In the genomic region with DNA sequence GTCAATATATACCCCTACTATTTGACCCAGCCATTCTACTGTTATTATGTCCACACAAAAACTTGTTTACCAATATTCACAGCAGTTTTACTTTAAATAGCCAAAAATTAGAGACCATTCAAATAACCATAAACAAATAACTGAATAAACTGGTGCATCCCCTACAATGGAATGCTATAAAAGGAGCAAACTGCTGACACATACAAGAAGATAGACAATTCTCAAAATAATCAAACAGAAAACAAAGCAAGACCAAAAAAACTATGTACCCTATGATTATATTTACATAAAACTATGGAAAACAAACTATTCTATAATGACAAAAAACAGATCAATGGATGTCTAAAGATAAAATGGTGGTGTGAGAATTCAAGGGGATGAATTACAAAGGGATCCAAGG, we compare ENCODE assay signal across 10 cellular contexts.
"Had no signal": no experiment of that assay in that cellular context is flagged by ENCODE, and none has a peak within 500 bp of the region (broad histone marks: within the 10 kb centered on the region; RNA-seq: fewer than 3 reads in every experiment).

No MANE protein-coding gene starts in this region.

- H3K4me1 ChIP-seq: HAP-1 had no signal

- DNase-seq: GM23248, GOT3, H7, H9, HFFc6 had no signal

- H3K9ac ChIP-seq: GM23248 had no signal

- H2AFZ ChIP-seq: GM23248, GM23338 had no signal

- H3K4me3 ChIP-seq: GM23248, GM23338, HAP-1 had no signal

- H3K9me3 ChIP-seq: HAP-1 had no signal

- ATAC-seq: GM23338, HCT116 had no signal

- H3K27ac ChIP-seq: GM23248 had no signal

- H3K4me2 ChIP-seq: GM23338 had no signal

- FAIRE-seq: H1, H54 had no signal
